Comparison of ENCODE assay signal across 1 cellular context in genomic region chr1:66929999-66930822, GRCh38.
A peak's percentile ranks its signal among the peaks of the same experiment; 100 is the strongest.
TF ChIP-seq lines count a peak whose summit lies in the region.

No MANE protein-coding gene starts in this region.

TF ChIP-seq in HepG2, 621 proteins besides CTCF, POLR2A, EP300 and RAD21 (continued from another document and continues in another):
- TF ChIP-seq ZNF343 (CRISPR knock-in tag; IDR thresholded peaks at IDR 0.05) (peak; percentile 71; the same call in 1 of the 2 replicates), ZNF572 (CRISPR knock-in tag; IDR thresholded peaks at IDR 0.05) (no peak), FOXO4 (CRISPR knock-in tag; conservative IDR thresholded peaks at IDR 0.05) (no peak), ZNF12 (CRISPR knock-in tag; IDR thresholded peaks at IDR 0.05) (no peak), TCF7 (IDR thresholded peaks at IDR 0.05; ENCODE audit: low read depth) (no peak; the same call in 1 of the 2 replicates), GZF1 (CRISPR knock-in tag; IDR thresholded peaks at IDR 0.05) (no peak), MAZ (IDR thresholded peaks at IDR 0.05; ENCODE audit: borderline replicate concordance, low read depth, low read length) (peak; percentile 80), MAZ (CRISPR knock-in tag; IDR thresholded peaks at IDR 0.05; ENCODE audit: low read depth) (peak; percentile 91), ZNF878 (CRISPR knock-in tag; IDR thresholded peaks at IDR 0.05) (no peak), ZC3H13 (CRISPR knock-in tag; IDR thresholded peaks at IDR 0.05) (no peak), RFX1 (IDR thresholded peaks at IDR 0.05) (no peak), ZNF569 (CRISPR knock-in tag; IDR thresholded peaks at IDR 0.05; ENCODE audit: borderline replicate concordance) (no peak), BCL3 (CRISPR knock-in tag; IDR thresholded peaks at IDR 0.05) (peak; percentile 55; the same call in 1 of the 2 replicates), KDM5A (IDR thresholded peaks at IDR 0.05; ENCODE audit: borderline replicate concordance, low read length) (peak; percentile 76; the same call in 1 of the 2 replicates), TMF1 (CRISPR knock-in tag; IDR thresholded peaks at IDR 0.05; ENCODE audit: low read depth) (0 out of 2 replicates have a peak, but pooled peaks have one; percentile 34), HMGXB4 (CRISPR knock-in tag; IDR thresholded peaks at IDR 0.05; ENCODE audit: borderline replicate concordance in 1 of 2, low read depth in 1 of 2) (peak in 1 of 2 experiments; percentile 80; a peak in 3 of 4 replicates), STAT6 (CRISPR knock-in tag; IDR thresholded peaks at IDR 0.05; ENCODE audit: borderline replicate concordance) (no peak), ZNF652 (CRISPR knock-in tag; IDR thresholded peaks at IDR 0.05; ENCODE audit: borderline replicate concordance, low read depth) (no peak), ZFAT (CRISPR knock-in tag; conservative IDR thresholded peaks at IDR 0.05) (no peak), ZBTB37 (CRISPR knock-in tag; IDR thresholded peaks at IDR 0.05) (no peak), NR3C1 (CRISPR knock-in tag; IDR thresholded peaks at IDR 0.05) (no peak), TOPORS (CRISPR knock-in tag; IDR thresholded peaks at IDR 0.05) (peak; percentile 84; the same call in 1 of the 2 replicates), ZNF83 (CRISPR knock-in tag; IDR thresholded peaks at IDR 0.05; ENCODE audit: borderline replicate concordance) (no peak), RNF219 (CRISPR knock-in tag; IDR thresholded peaks at IDR 0.05) (no peak), ZXDC (CRISPR knock-in tag; IDR thresholded peaks at IDR 0.05) (no peak), ZMYM3 (CRISPR knock-in tag; IDR thresholded peaks at IDR 0.05) (peak; percentile 35; the same call in 1 of the 2 replicates), GMEB1 (CRISPR knock-in tag; IDR thresholded peaks at IDR 0.05; ENCODE audit: borderline replicate concordance) (peak; percentile 73), ZNF646 (CRISPR knock-in tag; IDR thresholded peaks at IDR 0.05) (no peak), DMTF1 (CRISPR knock-in tag; IDR thresholded peaks at IDR 0.05) (peak; percentile 98; the same call in 1 of the 2 replicates)
